9 cellular contexts compared by ENCODE assay signal in genomic region chr4:55321707-55322264, GRCh38. TPM values are rescaled to one million over a fixed set of nuclear protein-coding genes. Genes with fewer than 3 reads are reported as not detected.
A peak's percentile ranks its signal among the peaks of the same experiment; 100 is the strongest.
DNase-seq lines count a peak whose midpoint lies in the region; ATAC-seq and TF ChIP-seq lines count a peak whose summit lies in the region.
"Had no signal": no experiment of that assay in that cellular context is flagged by ENCODE, and none has a peak within 500 bp of the region (broad histone marks: within the 10 kb centered on the region; RNA-seq: fewer than 3 reads in every experiment).

No MANE protein-coding gene starts in this region.

- peaks cover 7 to 8% of the 10 kb centered on the region in 2 donors for H3K4me1 Mint-ChIP-seq in natural killer cell
- peaks cover 7 to 9% of the 10 kb centered on the region in 2 donors for H3K4me1 Mint-ChIP-seq in natural killer cell treated with Interleukin-12 subunit alpha and Interleukin-12 subunit beta and Interleukin-15 and Interleukin-18, amount 100 ng/mL, for 72 hours (ENCODE audit: low read depth in 2 of 2)
- H3K4me1 Mint-ChIP-seq: memory B cell had no signal

- H3K27ac ChIP-seq in body of pancreas = no peak overlapping the region

- no peaks in the 10 kb centered on the region for H3K9me3 ChIP-seq in body of pancreas

- H3K4me3 ChIP-seq in body of pancreas = no peak overlapping the region

- no peak for TF ChIP-seq POLR2A in body of pancreas (IDR thresholded peaks at IDR 0.05)

- WGBS in body of pancreas, 2 donors = 19% methylated on average over 8 of the region's 8 CpGs

- DNase-seq in natural killer cell (no peak), NCI-H128 (lab: John Stamatoyannopoulos, UW; ENCODE audit: unreplicated experiment) (peak; percentile 41), body of pancreas (peak; percentile 63 to 81 (median 69)), iris pigment epithelial cell (ENCODE audit: low read depth) (peak; percentile 75)
- no peak for DNase-seq in natural killer cell treated with Interleukin-12 subunit alpha and Interleukin-12 subunit beta and Interleukin-15 and Interleukin-18, amount 100 ng/mL, for 72 hours (ENCODE audit: low spot score)
- DNase-seq in stimulated activated CD4-positive, alpha-beta T cell treated with anti-CD3 and anti-CD28 coated beads, Interleukin-2, amount 100 ng/mL, for 48 hours = peak; percentile 70 to 80

- no peaks in the 10 kb centered on the region for H3K4me1 ChIP-seq in body of pancreas

- H3K27me3 ChIP-seq in body of pancreas = no peaks in the 10 kb centered on the region

- H3K9me3 Mint-ChIP-seq in natural killer cell = no peaks in the 10 kb centered on the region
- H3K9me3 Mint-ChIP-seq in natural killer cell treated with Interleukin-12 subunit alpha and Interleukin-12 subunit beta and Interleukin-15 and Interleukin-18, amount 100 ng/mL, for 72 hours = no peaks in the 10 kb centered on the region

- H3K36me3 Mint-ChIP-seq in natural killer cell = no peaks in the 10 kb centered on the region
- no peaks in the 10 kb centered on the region for H3K36me3 Mint-ChIP-seq in natural killer cell treated with Interleukin-12 subunit alpha and Interleukin-12 subunit beta and Interleukin-15 and Interleukin-18, amount 100 ng/mL, for 72 hours
- H3K36me3 Mint-ChIP-seq: memory B cell had no signal

- ATAC-seq in natural killer cell (no peak), SK-N-SH treated with all-trans-retinoic acid at 6 μM for 48 hours (peak; percentile 74), body of pancreas (peak; percentile 24), GM21367 (IDR thresholded peaks at IDR 0.05; ENCODE audit: unreplicated experiment) (no peak)
- no peak for ATAC-seq in natural killer cell treated with Interleukin-12 subunit alpha and Interleukin-12 subunit beta and Interleukin-15 and Interleukin-18, amount 100 ng/mL, for 72 hours

- no peaks in the 10 kb centered on the region for H3K36me3 ChIP-seq in body of pancreas (replicated peaks in 1 of 2; ENCODE audit: insufficient read depth in 1 of 2, low read depth in 2 of 2)

- H3K27me3 Mint-ChIP-seq in natural killer cell (ENCODE audit: low read depth in 2 of 2) = peaks cover 12 to 24% of the 10 kb centered on the region in 2 donors
- peaks cover 30 to 54% of the 10 kb centered on the region in 2 donors for H3K27me3 Mint-ChIP-seq in natural killer cell treated with Interleukin-12 subunit alpha and Interleukin-12 subunit beta and Interleukin-15 and Interleukin-18, amount 100 ng/mL, for 72 hours

- intact Hi-C loops in natural killer cell (cut with micrococcal nuclease) (no loop called here), body of pancreas (cut with DNase I) (no loop called here)

- H3K27ac Mint-ChIP-seq in natural killer cell = no peak overlapping the region
- no peak overlapping the region for H3K27ac Mint-ChIP-seq in natural killer cell treated with Interleukin-12 subunit alpha and Interleukin-12 subunit beta and Interleukin-15 and Interleukin-18, amount 100 ng/mL, for 72 hours
- H3K27ac Mint-ChIP-seq: memory B cell had no signal

- no peak overlapping the region for H3K4me3 Mint-ChIP-seq in natural killer cell
- H3K4me3 Mint-ChIP-seq in natural killer cell treated with Interleukin-12 subunit alpha and Interleukin-12 subunit beta and Interleukin-15 and Interleukin-18, amount 100 ng/mL, for 72 hours = no peak overlapping the region
- H3K4me3 Mint-ChIP-seq: memory B cell had no signal

- peak; percentile 37 for TF ChIP-seq CTCF in natural killer cell (IDR thresholded peaks at IDR 0.05)
- peak in 6 of 7 experiments; percentile 25 to 62 (median 46) for TF ChIP-seq CTCF in body of pancreas (IDR thresholded peaks at IDR 0.05)

TF ChIP-seq in SK-N-SH treated with all-trans-retinoic acid at 6 μM for 48 hours, 23 proteins besides CTCF, POLR2A, EP300 and RAD21:
- TF ChIP-seq PATZ1 (CRISPR knock-in tag; IDR thresholded peaks at IDR 0.05; ENCODE audit: borderline replicate concordance) (no peak), OSR1 (CRISPR knock-in tag; IDR thresholded peaks at IDR 0.05) (no peak), ISL1 (CRISPR knock-in tag; IDR thresholded peaks at IDR 0.05) (no peak), CSRNP3 (CRISPR knock-in tag; IDR thresholded peaks at IDR 0.05) (no peak), CREB5 (CRISPR knock-in tag; IDR thresholded peaks at IDR 0.05; ENCODE audit: low read depth) (no peak), ZC3H10 (CRISPR knock-in tag; IDR thresholded peaks at IDR 0.05) (no peak), ZFP30 (CRISPR knock-in tag; IDR thresholded peaks at IDR 0.05) (no peak), ZFP3 (CRISPR knock-in tag; IDR thresholded peaks at IDR 0.05) (no peak), TCF4 (CRISPR knock-in tag; IDR thresholded peaks at IDR 0.05; ENCODE audit: borderline replicate concordance) (no peak)

RNA-seq across cellular contexts. Expression of gene SRD5A3, which starts 24.3 kb away (rescaled TPM):
- 1 to 10 TPM; 3.5 to 5.6 (median 4.5) TPM for total RNA-seq in natural killer cell
- total RNA-seq in natural killer cell treated with Interleukin-12 subunit alpha and Interleukin-12 subunit beta and Interleukin-15 and Interleukin-18, amount 100 ng/mL, for 72 hours = 1 to 10 TPM; 7.2 to 7.3 TPM
- total RNA-seq in body of pancreas = 10 to 100 TPM in 1 of 2 donors, 1 to 10 TPM in 1; 6.7 to 11.5 TPM

Comparison
In these comparisons a context has a peak if more than half of its experiments do, and no peak if none do; other contexts are left out.
1. ATAC-seq: peak in SK-N-SH treated with all-trans-retinoic acid at 6 μM for 48 hours (single experiment) and body of pancreas (single experiment); none in natural killer cell (0 of 3), natural killer cell treated with Interleukin-12 subunit alpha and Interleukin-12 subunit beta and Interleukin-15 and Interleukin-18, amount 100 ng/mL, for 72 hours (0 of 2) and GM21367 (single experiment).
2. DNase-seq: peak in NCI-H128 (single experiment), body of pancreas (4 of 4), iris pigment epithelial cell (single experiment) and stimulated activated CD4-positive, alpha-beta T cell treated with anti-CD3 and anti-CD28 coated beads, Interleukin-2, amount 100 ng/mL, for 48 hours (2 of 2); none in natural killer cell (single experiment) and natural killer cell treated with Interleukin-12 subunit alpha and Interleukin-12 subunit beta and Interleukin-15 and Interleukin-18, amount 100 ng/mL, for 72 hours (single experiment).